10 cellular contexts compared by ENCODE assay signal in genomic region chr20:61387204-61387958, GRCh38.
DNase-seq lines count a peak whose midpoint lies in the region; ATAC-seq, FAIRE-seq and TF ChIP-seq lines count a peak whose summit lies in the region.
"Had no signal": no experiment of that assay in that cellular context is flagged by ENCODE, and none has a peak within 500 bp of the region (broad histone marks: within the 10 kb centered on the region; RNA-seq: fewer than 3 reads in every experiment).

No MANE protein-coding gene starts in this region.

- no peaks in the 10 kb centered on the region for H3K79me2 ChIP-seq in GM23338 (replicated peaks; ENCODE audit: insufficient read depth)
- H3K79me2 ChIP-seq in keratinocyte (ENCODE audit: control insufficient read depth, insufficient read depth, low read length): peaks cover 4% of the 10 kb centered on the region
- H3K79me2 ChIP-seq in OCI-LY7 (ENCODE audit: insufficient read depth, low read depth, low read length): no peaks in the 10 kb centered on the region

- peaks cover 4% of the 10 kb centered on the region for H3K9me1 ChIP-seq in keratinocyte (ENCODE audit: control insufficient read depth, extremely low read depth, insufficient read depth, low read length)

- H3K27ac ChIP-seq in AG04450 (ENCODE audit: low read depth, low read length) (no peak overlapping the region), GM23338 (ENCODE audit: low read depth) (no peak overlapping the region), keratinocyte (ENCODE audit: control insufficient read depth, insufficient read depth, low read length) (peak overlapping the region; percentile 51), OCI-LY7 (ENCODE audit: low read depth, low read length, poor library complexity, severe bottlenecking) (no peak overlapping the region), WERI-Rb-1 (no peak overlapping the region)

- H3K27me3 ChIP-seq in AG04450 (ENCODE audit: control insufficient read depth, insufficient read depth, low read length) (no peaks in the 10 kb centered on the region), GM23338 (ENCODE audit: insufficient read depth) (no peaks in the 10 kb centered on the region), keratinocyte (ENCODE audit: control insufficient read depth, extremely low read depth, insufficient read depth, low read length) (no peaks in the 10 kb centered on the region), WERI-Rb-1 (ENCODE audit: insufficient read depth, low read depth, severe bottlenecking) (peaks cover 48% of the 10 kb centered on the region)

- POLR2A ChIA-PET in AG04450 (lab: Yijun Ruan, JAX) (interaction anchor here (0.7 kb wide), 1 partner anchor 111 kb away, joined by 4 read pairs; no protein-coding TSS in a partner anchor), OCI-LY7 (lab: Charles Lee) (interaction anchor here (0.6 kb wide), 2 partner anchors 218 to 439 kb away, joined by 3 to 6 read pairs; no protein-coding TSS in a partner anchor)

- H3K4me1 ChIP-seq in GM23338 (ENCODE audit: insufficient read depth): peaks cover 10% of the 10 kb centered on the region; the same call in 1 of the 2 replicates
- peaks cover 23% of the 10 kb centered on the region for H3K4me1 ChIP-seq in keratinocyte (ENCODE audit: control insufficient read depth, extremely low read depth, insufficient read depth, low read length)
- no peaks in the 10 kb centered on the region for H3K4me1 ChIP-seq in OCI-LY7 (ENCODE audit: insufficient read depth, low read length, poor library complexity, severe bottlenecking)

- dilution Hi-C loops in keratinocyte (cut with MboI; ENCODE audit: extremely low pct_ligation_motif_present, low sequenced_read_pairs): no loop called here

- no peaks in the 10 kb centered on the region; the same call in 1 of the 2 replicates for H3K36me3 ChIP-seq in GM23338 (ENCODE audit: insufficient read depth)
- peaks cover 0 to 2% of the 10 kb centered on the region in 2 experiments for H3K36me3 ChIP-seq in keratinocyte (ENCODE audit: control insufficient read depth in 2 of 2, extremely low read depth in 1 of 2, insufficient read depth in 2 of 2, low read length in 2 of 2)
- no peaks in the 10 kb centered on the region for H3K36me3 ChIP-seq in OCI-LY7 (ENCODE audit: insufficient read depth, low read length)
- no peaks in the 10 kb centered on the region for H3K36me3 ChIP-seq in WERI-Rb-1

- CTCF ChIA-PET in AG04450 (lab: Charles Lee): no interaction called here
- CTCF ChIA-PET in OCI-LY7 (lab: Charles Lee; ENCODE audit: unreplicated experiment): no interaction called here

- peaks cover 23% of the 10 kb centered on the region for H3K9me3 Mint-ChIP-seq in GM23338

- H3K4me3 ChIP-seq in AG04450 (ENCODE audit: low read depth, low read length): peak overlapping the region; percentile 33
- no peak overlapping the region for H3K4me3 ChIP-seq in GM23338
- no peak overlapping the region for H3K4me3 ChIP-seq in astrocyte of the cerebellum (ENCODE audit: low read depth, low read length)
- H3K4me3 ChIP-seq in keratinocyte (ENCODE audit: control insufficient read depth in 2 of 3, extremely low read depth in 1 of 3, insufficient read depth in 2 of 3, low read depth in 1 of 3, low read length in 3 of 3): peak overlapping the region in 1 of 3 experiments; percentile 56
- H3K4me3 ChIP-seq in OCI-LY7 (ENCODE audit: low read depth, low read length, poor library complexity, severe bottlenecking): no peak overlapping the region
- no peak overlapping the region for H3K4me3 ChIP-seq in WERI-Rb-1 (ENCODE audit: low read depth, low read length)

- H3K36me3 Mint-ChIP-seq in GM23338 (ENCODE audit: low read depth): peaks cover 24% of the 10 kb centered on the region

- H3K4me1 Mint-ChIP-seq in GM23338: peaks cover 28% of the 10 kb centered on the region

- peak overlapping the region; percentile 28; the same call in 1 of the 2 replicates for H3K27ac Mint-ChIP-seq in GM23338

- H3K4me2 ChIP-seq in GM23338: peak overlapping the region; percentile 57; the same call in 1 of the 2 replicates
- peak overlapping the region; percentile 85 for H3K4me2 ChIP-seq in keratinocyte (ENCODE audit: control insufficient read depth, extremely low read depth, insufficient read depth, low read depth, low read length)
- no peak overlapping the region for H3K4me2 ChIP-seq in OCI-LY7 (ENCODE audit: low read length)

- no TSS peak for BruUV-seq in OCI-LY7 (replicated peaks; lab: Mats Ljungman, UMichigan)

- in situ Hi-C loops in astrocyte of the cerebellum (cut with HindIII; ENCODE audit: low sequenced_read_pairs): loop anchor here (5.0 kb wide), 1 partner anchor 35 kb away; no protein-coding TSS in a partner anchor

- peak; percentile 95 for ATAC-seq in GM23338
- no peak for ATAC-seq in GM21515 (IDR thresholded peaks at IDR 0.05; ENCODE audit: unreplicated experiment)

- H3K27me3 Mint-ChIP-seq in GM23338 (ENCODE audit: insufficient read depth, low read depth, poor library complexity): peaks cover 19% of the 10 kb centered on the region

- FAIRE-seq in keratinocyte (lab: Jason Lieb, UNC): peak; percentile 49

- no peaks in the 10 kb centered on the region for H3F3A ChIP-seq in GM23338 (replicated peaks; ENCODE audit: low read depth)

- H3K9me3 ChIP-seq in AG04450 (ENCODE audit: control insufficient read depth, insufficient read depth, low read length) (peaks cover 13% of the 10 kb centered on the region), keratinocyte (ENCODE audit: control insufficient read depth, low read depth, low read length) (no peaks in the 10 kb centered on the region), OCI-LY7 (ENCODE audit: low read length) (0 out of 2 replicates have a peak, but pooled peaks cover 4% of the 10 kb centered on the region), WERI-Rb-1 (ENCODE audit: severe bottlenecking) (peaks cover 8% of the 10 kb centered on the region)

- TF ChIP-seq CTCF in AG04450 (IDR thresholded peaks at IDR 0.05; ENCODE audit: low read depth, low read length) (no peak), GM23338 (conservative IDR thresholded peaks at IDR 0.05; ENCODE audit: low read depth in 2 of 2) (no peak), astrocyte of the cerebellum (IDR thresholded peaks at IDR 0.05; ENCODE audit: low read depth, low read length, missing control alignments) (no peak), keratinocyte (optimal IDR thresholded peaks at IDR 0.05 in 1 of 3, IDR thresholded peaks at IDR 0.05 in 1 of 3, conservative IDR thresholded peaks at IDR 0.05 in 1 of 3; ENCODE audit: extremely low read depth in 1 of 3, insufficient read depth in 2 of 3, low read length in 3 of 3) (no peak), OCI-LY7 (conservative IDR thresholded peaks at IDR 0.05; ENCODE audit: low read length) (no peak), WERI-Rb-1 (IDR thresholded peaks at IDR 0.05; ENCODE audit: low read depth, low read length) (no peak)

- DNase-seq in AG04450 (ENCODE audit: low read depth, low spot score) (no peak), GM23338 (ENCODE audit: low spot score) (peak; percentile 65), astrocyte of the cerebellum (ENCODE audit: low read depth) (peak; percentile 6), keratinocyte (ENCODE audit: low read depth, low spot score) (peak; percentile 26), OCI-LY7 (ENCODE audit: low spot score) (no peak), WERI-Rb-1 (no peak), COLO668 (lab: John Stamatoyannopoulos, UW; ENCODE audit: unreplicated experiment) (no peak)
- DNase-seq: NCI-H1048, T-helper 2 cell had no signal

- H3K4me3 Mint-ChIP-seq in GM23338: no peak overlapping the region

- peak overlapping the region; percentile 45 for H3K9ac ChIP-seq in keratinocyte (ENCODE audit: control insufficient read depth, extremely low read depth, insufficient read depth, low read length)

- H4K20me1 ChIP-seq in GM23338 (replicated peaks; ENCODE audit: insufficient read depth) (no peaks in the 10 kb centered on the region; the same call in 1 of the 2 replicates), keratinocyte (ENCODE audit: control insufficient read depth, extremely low read depth, insufficient read depth, low read length) (peaks cover 3% of the 10 kb centered on the region), OCI-LY7 (ENCODE audit: insufficient read depth, low read length) (no peaks in the 10 kb centered on the region)

- H3K9me2 ChIP-seq in GM23338 (ENCODE audit: insufficient read depth): no peaks in the 10 kb centered on the region
- H3K9me2 ChIP-seq in OCI-LY7 (ENCODE audit: insufficient read depth, low read length): no peaks in the 10 kb centered on the region

- H2AFZ ChIP-seq in GM23338 (peak overlapping the region; percentile 74; the same call in 1 of the 2 replicates), keratinocyte (ENCODE audit: control insufficient read depth, low read length) (peak overlapping the region; percentile 75), OCI-LY7 (ENCODE audit: low read length) (no peak overlapping the region)

- intact Hi-C loops in OCI-LY7 (cut with micrococcal nuclease; ENCODE audit: unreplicated experiment): no loop called here

TF ChIP-seq in GM23338, 12 proteins besides CTCF, POLR2A, EP300 and RAD21 (continues in another document):
- no peak for TF ChIP-seq ZNF331 (CRISPR knock-in tag; IDR thresholded peaks at IDR 0.05; ENCODE audit: low read depth)
- TF ChIP-seq POLR2AphosphoS5 (IDR thresholded peaks at IDR 0.05; ENCODE audit: low read depth): no peak
- no peak for TF ChIP-seq EZH2 (IDR thresholded peaks at IDR 0.05; ENCODE audit: low read depth, unreplicated experiment)
- no peak for TF ChIP-seq CREB1 (CRISPR knock-in tag; IDR thresholded peaks at IDR 0.05; ENCODE audit: low read depth)
- TF ChIP-seq NANOG (IDR thresholded peaks at IDR 0.05; ENCODE audit: borderline replicate concordance): no peak

Comparison
In these comparisons a context has a peak if more than half of its experiments do, and no peak if none do; other contexts are left out.
1. DNase-seq: peak in GM23338 (single experiment), astrocyte of the cerebellum (single experiment) and keratinocyte (single experiment); none in AG04450 (single experiment), OCI-LY7 (single experiment), WERI-Rb-1 (single experiment) and COLO668 (single experiment).